19 cellular contexts compared by ENCODE assay signal in genomic region chr1:169339773-169340172, GRCh38. TPM values are rescaled to one million over a fixed set of nuclear protein-coding genes. Genes with fewer than 3 reads are reported as not detected.
A peak's percentile ranks its signal among the peaks of the same experiment; 100 is the strongest.
DNase-seq lines count a peak whose midpoint lies in the region; ATAC-seq, FAIRE-seq and TF ChIP-seq lines count a peak whose summit lies in the region.
"Had no signal": no experiment of that assay in that cellular context is flagged by ENCODE, and none has a peak within 500 bp of the region (broad histone marks: within the 10 kb centered on the region; RNA-seq: fewer than 3 reads in every experiment).

No MANE protein-coding gene starts in this region.

- no peaks in the 10 kb centered on the region for H3K9me1 ChIP-seq in K562 (ENCODE audit: control insufficient read depth, insufficient read depth, low read length)

- no peak overlapping the region for H3K4me3 ChIP-seq in K562

- H3K79me2 ChIP-seq in K562 (ENCODE audit: control insufficient read depth, insufficient read depth, low read length), result no peaks in the 10 kb centered on the region

- DNase-seq in CD4-positive, alpha-beta T cell, result no peak
- DNase-seq in Kasumi-1 (lab: John Stamatoyannopoulos, UW) (peak; percentile 7 to 14), K562 (ENCODE audit: extremely low read depth in 1 of 4, low spot score in 3 of 4) (no peak), hypothalamus (lab: John Stamatoyannopoulos, UW) (no peak), epidermal melanocyte (ENCODE audit: insufficient read length, low spot score) (no peak)
- no peak for DNase-seq in activated T-helper 1 cell treated with anti-CD3 and anti-CD28 coated beads, Interleukin-12 subunit alpha, Interleukin-12 subunit beta, Interleukin-2, Interleukin-4 antibody, amounts not matched to agents 30 ng/mL and 10 ng/mL and 1 ng/mL, durations not matched to agents 14 hours and 24 hours and 36 hours (ENCODE audit: low spot score)
- DNase-seq in stimulated activated CD4-positive, alpha-beta T cell treated with anti-CD3 and anti-CD28 coated beads, Interleukin-4, amount 100 ng/mL, for 1 hour, result no peak
- DNase-seq: C1 segment of cervical spinal cord; DMS79; H7; HFFc6; NCI-H1092 treated with DMSO at 0.1 percent for 48 hours; NCI-H146; NCI-H2029 treated with DMSO at 0.1 percent for 48 hours; NCI-H446 treated with DMSO at 0.1 percent for 48 hours; NK-92 treated with Interleukin-12 subunit alpha and Interleukin-12 subunit beta, amount 100 ng/mL, for 24 hours; Right ventricle myocardium superior had no signal

- no peaks in the 10 kb centered on the region; the same call in 2 of the 3 replicates for H3K36me3 ChIP-seq in K562 (ENCODE audit: control insufficient read depth, insufficient read depth, low read length)

- no peak for ATAC-seq in CD4-positive, alpha-beta T cell (ENCODE audit: poor library complexity)
- peak; percentile 39 for ATAC-seq in K562
- ATAC-seq in HG02678 (IDR thresholded peaks at IDR 0.05; ENCODE audit: unreplicated experiment), result no peak

- POLR2A ChIA-PET in CD4-positive, alpha-beta T cell (lab: Charles Lee), result interaction anchor here (1.3 kb wide), 1 partner anchor 9 kb away, joined by 3 read pairs; no protein-coding TSS in a partner anchor
- POLR2A ChIA-PET in K562 (lab: Yijun Ruan, JAX), result interaction anchor here (0.7 to 1.3 kb wide), 2 partner anchors 8 to 731 kb away, joined by 3 read pairs; no protein-coding TSS in a partner anchor

- peaks cover 14% of the 10 kb centered on the region for H3K4me1 Mint-ChIP-seq in CD4-positive, alpha-beta T cell (ENCODE audit: low read depth)
- H3K4me1 Mint-ChIP-seq in activated T-helper 1 cell treated with anti-CD3 and anti-CD28 coated beads, Interleukin-12 subunit alpha, Interleukin-12 subunit beta, Interleukin-2, Interleukin-4 antibody, amounts not matched to agents 30 ng/mL and 10 ng/mL and 1 ng/mL, durations not matched to agents 14 hours and 24 hours and 36 hours (ENCODE audit: low read depth), result peaks cover 11% of the 10 kb centered on the region

- H2AFZ ChIP-seq in K562 (ENCODE audit: low read depth, low read length), result 0 out of 2 replicates have a peak overlapping the region, but pooled peaks have one; percentile 2

- H3K9ac ChIP-seq in K562 (ENCODE audit: insufficient read depth in 1 of 2, low read depth in 2 of 2, low read length in 2 of 2), result no peak overlapping the region

- no peak for TF ChIP-seq CTCF in CD4-positive, alpha-beta T cell (IDR thresholded peaks at IDR 0.05)
- no peak for TF ChIP-seq CTCF in K562 (IDR thresholded peaks at IDR 0.05 in 2 of 3, conservative IDR thresholded peaks at IDR 0.05 in 1 of 3; ENCODE audit: insufficient read depth in 2 of 3, low read depth in 1 of 3, low read length in 3 of 3)

- CTCF ChIA-PET in CD4-positive, alpha-beta T cell (lab: Charles Lee), result interaction anchor here (0.5 kb wide), 1 partner anchor 11 kb away, joined by 3 read pairs; no protein-coding TSS in a partner anchor
- CTCF ChIA-PET in K562 (lab: Yijun Ruan, JAX; ENCODE audit: low intra/inter-chr PET ratio), result no interaction called here

- no peak for TF ChIP-seq POLR2A in K562 (conservative IDR thresholded peaks at IDR 0.05)

- peaks cover 3 to 9% of the 10 kb centered on the region in 2 experiments; a peak in 3 of 5 replicates for H3K4me1 ChIP-seq in K562 (replicated peaks in 1 of 2; ENCODE audit: control insufficient read depth in 2 of 2, insufficient read depth in 2 of 2, low read length in 2 of 2)

- intact Hi-C loops in CD4-positive, alpha-beta T cell (cut with DNase I, micrococcal nuclease), result loop anchor here in 1 of 2 experiments (10.0 kb wide), 1 partner anchor 1255 kb away; no protein-coding TSS in a partner anchor
- intact Hi-C loops in activated T-helper 1 cell treated with anti-CD3 and anti-CD28 coated beads, Interleukin-12 subunit alpha, Interleukin-12 subunit beta, Interleukin-2, Interleukin-4 antibody, amounts not matched to agents 30 ng/mL and 10 ng/mL and 1 ng/mL, durations not matched to agents 14 hours and 24 hours and 36 hours (cut with micrococcal nuclease), result loop anchor here (10.0 kb wide), 1 partner anchor 605 kb away; no protein-coding TSS in a partner anchor
- intact Hi-C loops in K562 (cut with micrococcal nuclease), result loop anchor here (2.0 to 10.0 kb wide), 3 partner anchors 27 to 705 kb away; no protein-coding TSS in a partner anchor

- in situ Hi-C loops in K562 (cut with MboI), result no loop called here

- no peaks in the 10 kb centered on the region for H3K9me3 ChIP-seq in CD4-positive, alpha-beta T cell (ENCODE audit: control insufficient read depth, low read length)
- no peaks in the 10 kb centered on the region; the same call in 1 of the 2 replicates for H3K9me3 ChIP-seq in K562 (replicated peaks; ENCODE audit: control insufficient read depth, insufficient read depth, low read depth, low read length)

- FAIRE-seq in K562 (lab: Jason Lieb, UNC), result no peak

- H3K27ac ChIP-seq in CD4-positive, alpha-beta T cell (ENCODE audit: low read depth, low read length), result no peak overlapping the region
- H3K27ac ChIP-seq in K562 (ENCODE audit: extremely low read depth, low read depth, low read length), result no peak overlapping the region; the same call in 2 of the 3 replicates
- H3K27ac ChIP-seq: HL-60 had no signal

- H3K27me3 ChIP-seq in CD4-positive, alpha-beta T cell (ENCODE audit: control insufficient read depth, insufficient read depth, low read length), result no peaks in the 10 kb centered on the region
- H3K27me3 ChIP-seq in K562 (ENCODE audit: control insufficient read depth in 2 of 2, insufficient read depth in 2 of 2, low read length in 2 of 2), result no peaks in the 10 kb centered on the region

- no peaks in the 10 kb centered on the region for H3K9me3 Mint-ChIP-seq in CD4-positive, alpha-beta T cell
- H3K9me3 Mint-ChIP-seq in activated T-helper 1 cell treated with anti-CD3 and anti-CD28 coated beads, Interleukin-12 subunit alpha, Interleukin-12 subunit beta, Interleukin-2, Interleukin-4 antibody, amounts not matched to agents 30 ng/mL and 10 ng/mL and 1 ng/mL, durations not matched to agents 14 hours and 24 hours and 36 hours, result peaks cover 19% of the 10 kb centered on the region
- H3K9me3 Mint-ChIP-seq: HFFc6 had no signal

- H3K27me3 Mint-ChIP-seq in CD4-positive, alpha-beta T cell, result no peaks in the 10 kb centered on the region
- no peaks in the 10 kb centered on the region for H3K27me3 Mint-ChIP-seq in activated T-helper 1 cell treated with anti-CD3 and anti-CD28 coated beads, Interleukin-12 subunit alpha, Interleukin-12 subunit beta, Interleukin-2, Interleukin-4 antibody, amounts not matched to agents 30 ng/mL and 10 ng/mL and 1 ng/mL, durations not matched to agents 14 hours and 24 hours and 36 hours (ENCODE audit: insufficient read depth)

- no peak for TF ChIP-seq EP300 in K562 (IDR thresholded peaks at IDR 0.05; ENCODE audit: low read length)

- no TSS peak for BruUV-seq in K562 (replicated peaks; lab: Mats Ljungman, UMichigan)

- no peak overlapping the region for H3K4me3 Mint-ChIP-seq in CD4-positive, alpha-beta T cell
- no peak overlapping the region for H3K4me3 Mint-ChIP-seq in activated T-helper 1 cell treated with anti-CD3 and anti-CD28 coated beads, Interleukin-12 subunit alpha, Interleukin-12 subunit beta, Interleukin-2, Interleukin-4 antibody, amounts not matched to agents 30 ng/mL and 10 ng/mL and 1 ng/mL, durations not matched to agents 14 hours and 24 hours and 36 hours
- H3K4me3 Mint-ChIP-seq: HFFc6 had no signal

- no peaks in the 10 kb centered on the region for H4K20me1 ChIP-seq in K562 (replicated peaks; ENCODE audit: control insufficient read depth, insufficient read depth, low read length)

- no peak for TF ChIP-seq RAD21 in K562 (CRISPR knock-in tag; conservative IDR thresholded peaks at IDR 0.05 in 1 of 2, IDR thresholded peaks at IDR 0.05 in 1 of 2)

- peaks cover 13% of the 10 kb centered on the region for H3K36me3 Mint-ChIP-seq in CD4-positive, alpha-beta T cell (ENCODE audit: low read depth)
- H3K36me3 Mint-ChIP-seq in activated T-helper 1 cell treated with anti-CD3 and anti-CD28 coated beads, Interleukin-12 subunit alpha, Interleukin-12 subunit beta, Interleukin-2, Interleukin-4 antibody, amounts not matched to agents 30 ng/mL and 10 ng/mL and 1 ng/mL, durations not matched to agents 14 hours and 24 hours and 36 hours (ENCODE audit: low read depth), result peaks cover 22% of the 10 kb centered on the region

- no peak overlapping the region for H3K4me2 ChIP-seq in K562 (ENCODE audit: insufficient read depth, low read length)

- peak overlapping the region; percentile 6 for H3K27ac Mint-ChIP-seq in CD4-positive, alpha-beta T cell
- peak overlapping the region; percentile 60 for H3K27ac Mint-ChIP-seq in activated T-helper 1 cell treated with anti-CD3 and anti-CD28 coated beads, Interleukin-12 subunit alpha, Interleukin-12 subunit beta, Interleukin-2, Interleukin-4 antibody, amounts not matched to agents 30 ng/mL and 10 ng/mL and 1 ng/mL, durations not matched to agents 14 hours and 24 hours and 36 hours
- H3K27ac Mint-ChIP-seq: HFFc6 had no signal

RNA-seq across cellular contexts. Expression of gene NME7, which starts 27.8 kb away (rescaled TPM):
- total RNA-seq in CD4-positive, alpha-beta T cell, result 1 to 10 TPM; 7.2 to 8.3 TPM
- 13.9 and 25.8 TPM in 2 replicates for total RNA-seq in activated T-helper 1 cell treated with anti-CD3 and anti-CD28 coated beads, Interleukin-12 subunit alpha, Interleukin-12 subunit beta, Interleukin-2, Interleukin-4 antibody, amounts not matched to agents 30 ng/mL and 10 ng/mL and 1 ng/mL, durations not matched to agents 14 hours and 24 hours and 36 hours
- total RNA-seq in K562 (2011; cell fraction: chromatin; rRNA removed; ENCODE audit: low replicate concordance), result 15.9 and 42.0 TPM in 2 replicates
- total RNA-seq in K562 (2011; cell fraction: nucleolus; rRNA removed), result 9.0 and 11.2 TPM in 2 replicates
- 16.9 and 21.1 TPM in 2 replicates for total RNA-seq in K562 (2011; cell fraction: nucleoplasm; rRNA removed)
- total RNA-seq in K562 (2014; rRNA removed), result 7.9 and 8.8 TPM in 2 replicates
- total RNA-seq in K562 (2014; rRNA removed; fragmentation: Illumina TruSeq; extraction: Trizol), result 23.9 and 26.0 TPM in 2 replicates
- total RNA-seq in K562 (2015; rRNA removed; fragmentation: Illumina TruSeq; extraction: Trizol), result 20.5 and 23.3 TPM in 2 replicates
- 20.7 and 22.4 TPM in 2 replicates for total RNA-seq in K562 (2021)
- 21.8 and 32.0 TPM in 2 replicates for polyA plus RNA-seq in K562 (2011; rRNA removed)
- 5.3 and 14.3 TPM in 2 replicates for polyA plus RNA-seq in K562 (2011; cell fraction: cytosol; rRNA removed)
- polyA plus RNA-seq in K562 (2011; cell fraction: nucleus; rRNA removed), result 6.2 and 7.2 TPM in 2 replicates
- 18.9 and 59.8 TPM in 2 replicates for polyA plus RNA-seq in K562 (2012)
- polyA plus RNA-seq in K562 (2014; fragmentation: Illumina TruSeq; extraction: Trizol), result 29.6 and 31.3 TPM in 2 replicates
- 10 to 100 TPM; 40.3 to 43.2 TPM for polyA plus RNA-seq in K562 (2014; fragmentation: Nextera tagmentation; extraction: Ambion mirVana)
- polyA plus RNA-seq in K562 (2014; rRNA removed), result 20.6 and 28.4 TPM in 2 replicates
- polyA minus RNA-seq in K562 (2011; rRNA and poly(A)+ RNA removed), result 43.2 and 56.7 TPM in 2 replicates
- polyA minus RNA-seq in K562 (2011; cell fraction: cytosol; rRNA and poly(A)+ RNA removed), result 12.8 and 15.2 TPM in 2 replicates
- polyA minus RNA-seq in K562 (2011; cell fraction: nucleus; rRNA and poly(A)+ RNA removed), result 21.0 and 44.2 TPM in 2 replicates

RNA-seq across cellular contexts. Expression of gene BLZF1, which starts 28.2 kb away (rescaled TPM):
- 10 to 100 TPM; 10.0 to 10.6 TPM for total RNA-seq in CD4-positive, alpha-beta T cell
- total RNA-seq in activated T-helper 1 cell treated with anti-CD3 and anti-CD28 coated beads, Interleukin-12 subunit alpha, Interleukin-12 subunit beta, Interleukin-2, Interleukin-4 antibody, amounts not matched to agents 30 ng/mL and 10 ng/mL and 1 ng/mL, durations not matched to agents 14 hours and 24 hours and 36 hours, result 15.1 and 16.1 TPM in 2 replicates
- 14.8 and 62.4 TPM in 2 replicates for total RNA-seq in K562 (2011; cell fraction: chromatin; rRNA removed; ENCODE audit: low replicate concordance)
- total RNA-seq in K562 (2011; cell fraction: nucleolus; rRNA removed), result 7.2 and 11.2 TPM in 2 replicates
- 16.9 and 26.7 TPM in 2 replicates for total RNA-seq in K562 (2011; cell fraction: nucleoplasm; rRNA removed)
- total RNA-seq in K562 (2014; rRNA removed), result 16.1 and 23.0 TPM in 2 replicates
- total RNA-seq in K562 (2014; rRNA removed; fragmentation: Illumina TruSeq; extraction: Trizol), result 28.8 and 32.8 TPM in 2 replicates
- total RNA-seq in K562 (2015; rRNA removed; fragmentation: Illumina TruSeq; extraction: Trizol), result 21.6 and 23.2 TPM in 2 replicates
- 20.5 and 21.1 TPM in 2 replicates for total RNA-seq in K562 (2021)
- 23.3 and 29.1 TPM in 2 replicates for polyA plus RNA-seq in K562 (2011; rRNA removed)
- polyA plus RNA-seq in K562 (2011; cell fraction: cytosol; rRNA removed), result 2.9 and 8.6 TPM in 2 replicates
- polyA plus RNA-seq in K562 (2011; cell fraction: nucleus; rRNA removed), result 11.3 and 18.2 TPM in 2 replicates
- 14.8 and 21.5 TPM in 2 replicates for polyA plus RNA-seq in K562 (2012)
- polyA plus RNA-seq in K562 (2014; fragmentation: Illumina TruSeq; extraction: Trizol), result 24.1 and 27.6 TPM in 2 replicates
- 10 to 100 TPM; 25.3 to 32.8 TPM for polyA plus RNA-seq in K562 (2014; fragmentation: Nextera tagmentation; extraction: Ambion mirVana)
- 21.0 and 22.2 TPM in 2 replicates for polyA plus RNA-seq in K562 (2014; rRNA removed)
- polyA minus RNA-seq in K562 (2011; rRNA and poly(A)+ RNA removed), result 34.2 and 40.8 TPM in 2 replicates
- 8.4 and 11.3 TPM in 2 replicates for polyA minus RNA-seq in K562 (2011; cell fraction: cytosol; rRNA and poly(A)+ RNA removed)
- polyA minus RNA-seq in K562 (2011; cell fraction: nucleus; rRNA and poly(A)+ RNA removed), result 25.4 and 49.5 TPM in 2 replicates

Comparison
In these comparisons a context has a peak if more than half of its experiments do, and no peak if none do; other contexts are left out.
1. DNase-seq: peak in Kasumi-1 (2 of 2); none in CD4-positive, alpha-beta T cell (0 of 10), activated T-helper 1 cell treated with anti-CD3 and anti-CD28 coated beads, Interleukin-12 subunit alpha, Interleukin-12 subunit beta, Interleukin-2, Interleukin-4 antibody, amounts not matched to agents 30 ng/mL and 10 ng/mL and 1 ng/mL, durations not matched to agents 14 hours and 24 hours and 36 hours (single experiment), K562 (0 of 4), hypothalamus (0 of 51), stimulated activated CD4-positive, alpha-beta T cell treated with anti-CD3 and anti-CD28 coated beads, Interleukin-4, amount 100 ng/mL, for 1 hour (single experiment) and epidermal melanocyte (single experiment).